8 cellular contexts compared by ENCODE assay signal in the genomic region with DNA sequence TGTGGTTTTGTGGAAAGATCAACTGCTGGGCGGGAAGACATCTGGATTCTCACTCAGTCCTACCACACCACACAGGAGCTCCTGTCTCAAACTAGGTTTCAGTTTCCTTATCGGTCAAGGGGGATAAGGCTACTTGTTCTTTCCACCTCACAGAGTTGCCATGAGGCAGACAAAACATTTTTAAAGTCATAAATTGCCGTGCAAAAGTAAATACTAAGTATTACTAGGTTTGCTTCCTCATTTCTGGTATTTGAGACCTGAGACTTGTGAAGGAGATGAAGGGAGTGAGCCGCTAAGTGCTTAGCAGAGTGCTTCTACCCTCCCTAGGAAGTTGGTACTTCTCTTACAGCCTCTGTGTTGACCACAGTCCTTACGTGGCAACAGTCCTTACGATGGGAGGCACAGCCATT. TPM values are rescaled to one million over a fixed set of nuclear protein-coding genes. Genes with fewer than 3 reads are reported as not detected.
DNase-seq lines count a peak whose midpoint lies in the region; ATAC-seq and TF ChIP-seq lines count a peak whose summit lies in the region.

No MANE protein-coding gene starts in this region.

- no peak for DNase-seq in activated naive CD4-positive, alpha-beta T cell treated with anti-CD3 and anti-CD28 coated beads, Interleukin-2, amount 10 ng/mL, durations not matched to agents 7 days and 5 days
- DNase-seq in activated naive CD4-positive, alpha-beta T cell treated with Interleukin-2 at 50 U/mL for 16 hours, result no peak
- DNase-seq in PC-3 (peak; percentile 1), osteoblast (ENCODE audit: insufficient read length, low spot score, missing footprints) (peak; percentile 71), putamen (ENCODE audit: low spot score) (no peak), anterior cingulate cortex (lab: John Stamatoyannopoulos, UW) (no peak)
- no peak for DNase-seq in effector memory CD8-positive, alpha-beta T cell

- intact Hi-C loops in PC-3 (cut with micrococcal nuclease), result no loop called here

- H4K20me1 ChIP-seq in PC-3 (ENCODE audit: low read length) (no peaks in the 10 kb centered on the region), osteoblast (ENCODE audit: insufficient read depth, low read length) (peaks cover 7% of the 10 kb centered on the region)

- H3K36me3 ChIP-seq in PC-3 (ENCODE audit: low read depth, low read length) (peaks cover 7% of the 10 kb centered on the region), osteoblast (ENCODE audit: insufficient read depth, low read length) (peaks cover 21% of the 10 kb centered on the region)

- no peaks in the 10 kb centered on the region for H3K9me2 ChIP-seq in PC-3 (replicated peaks; ENCODE audit: low read length)

- H3K9ac ChIP-seq in PC-3 (ENCODE audit: low read length), result no peak overlapping the region

- H2AFZ ChIP-seq in PC-3 (ENCODE audit: low read length) (no peak overlapping the region; the same call in 1 of the 2 replicates), osteoblast (ENCODE audit: low read length) (peak overlapping the region; percentile 42)

- H3K27me3 ChIP-seq in PC-3 (ENCODE audit: low read length), result no peaks in the 10 kb centered on the region
- no peaks in the 10 kb centered on the region for H3K27me3 ChIP-seq in osteoblast (ENCODE audit: insufficient read depth, low read length)

- POLR2A ChIA-PET in PC-3 (lab: Charles Lee; ENCODE audit: unreplicated experiment), result no interaction called here

- no peaks in the 10 kb centered on the region for H3K9me3 Mint-ChIP-seq in activated naive CD4-positive, alpha-beta T cell treated with anti-CD3 and anti-CD28 coated beads, Interleukin-2, amount 10 ng/mL, durations not matched to agents 7 days and 5 days
- no peaks in the 10 kb centered on the region for H3K9me3 Mint-ChIP-seq in effector memory CD8-positive, alpha-beta T cell

- H3K27me3 Mint-ChIP-seq in activated naive CD4-positive, alpha-beta T cell treated with anti-CD3 and anti-CD28 coated beads, Interleukin-2, amount 10 ng/mL, durations not matched to agents 7 days and 5 days, result no peaks in the 10 kb centered on the region
- no peaks in the 10 kb centered on the region for H3K27me3 Mint-ChIP-seq in effector memory CD8-positive, alpha-beta T cell

- peaks cover 22% of the 10 kb centered on the region for H3K36me3 Mint-ChIP-seq in activated naive CD4-positive, alpha-beta T cell treated with anti-CD3 and anti-CD28 coated beads, Interleukin-2, amount 10 ng/mL, durations not matched to agents 7 days and 5 days
- H3K36me3 Mint-ChIP-seq in effector memory CD8-positive, alpha-beta T cell (ENCODE audit: insufficient read depth), result peaks cover 59% of the 10 kb centered on the region

- H3F3A ChIP-seq in PC-3 (ENCODE audit: low read length, unreplicated experiment), result no peaks in the 10 kb centered on the region

- H3K27ac Mint-ChIP-seq in activated naive CD4-positive, alpha-beta T cell treated with anti-CD3 and anti-CD28 coated beads, Interleukin-2, amount 10 ng/mL, durations not matched to agents 7 days and 5 days, result peak overlapping the region; percentile 95
- H3K27ac Mint-ChIP-seq in effector memory CD8-positive, alpha-beta T cell, result peak overlapping the region; percentile 98 to 100

- H3K4me2 ChIP-seq in PC-3 (ENCODE audit: low read length) (peak overlapping the region; percentile 96), osteoblast (ENCODE audit: insufficient read depth, low read length) (peak overlapping the region; percentile 87)

- ATAC-seq in HG02885 (IDR thresholded peaks at IDR 0.05; ENCODE audit: poor library complexity, unreplicated experiment) (peak; percentile 32), PC-3 (no peak)
- ATAC-seq in effector memory CD8-positive, alpha-beta T cell (replicated peaks), result no peak

- no peak for TF ChIP-seq CTCF in PC-3 (conservative IDR thresholded peaks at IDR 0.05; ENCODE audit: low read depth, low read length)
- TF ChIP-seq CTCF in osteoblast (IDR thresholded peaks at IDR 0.05; ENCODE audit: extremely low read depth, low read depth, low read length), result no peak

- CTCF ChIA-PET in activated naive CD4-positive, alpha-beta T cell treated with anti-CD3 and anti-CD28 coated beads, Interleukin-2, amount 10 ng/mL, durations not matched to agents 7 days and 5 days (lab: Charles Lee), result interaction anchor here (1.1 to 1.4 kb wide), 3 partner anchors 30 to 57 kb away, joined by 3 to 6 read pairs (median 5); a partner anchor contains a TSS
- CTCF ChIA-PET in PC-3 (lab: Charles Lee), result no interaction called here

- H3K4me3 Mint-ChIP-seq in activated naive CD4-positive, alpha-beta T cell treated with anti-CD3 and anti-CD28 coated beads, Interleukin-2, amount 10 ng/mL, durations not matched to agents 7 days and 5 days, result peak overlapping the region; percentile 89
- H3K4me3 Mint-ChIP-seq in effector memory CD8-positive, alpha-beta T cell, result peak overlapping the region; percentile 92 to 96

- H3K4me1 ChIP-seq in PC-3 (ENCODE audit: insufficient read depth, low read length) (peaks cover 10% of the 10 kb centered on the region), osteoblast (ENCODE audit: insufficient read depth, low read length) (peaks cover 27% of the 10 kb centered on the region)

- peak overlapping the region; percentile 91 for H3K4me3 ChIP-seq in PC-3 (ENCODE audit: low read length)
- peak overlapping the region; percentile 92 for H3K4me3 ChIP-seq in osteoblast (ENCODE audit: insufficient read depth, low read length)

- BruUV-seq in PC-3 (replicated peaks; lab: Mats Ljungman, UMichigan), result no TSS peak

- H3K27ac ChIP-seq in PC-3 (ENCODE audit: low read length), result no peak overlapping the region
- H3K27ac ChIP-seq in osteoblast (ENCODE audit: low read depth, low read length), result peak overlapping the region; percentile 82

- peaks cover 41% of the 10 kb centered on the region for H3K4me1 Mint-ChIP-seq in activated naive CD4-positive, alpha-beta T cell treated with anti-CD3 and anti-CD28 coated beads, Interleukin-2, amount 10 ng/mL, durations not matched to agents 7 days and 5 days
- H3K4me1 Mint-ChIP-seq in effector memory CD8-positive, alpha-beta T cell (ENCODE audit: low read depth in 2 of 2), result peaks cover 22 to 28% of the 10 kb centered on the region in 2 donors

- H3K79me2 ChIP-seq in PC-3 (ENCODE audit: low read length) (peaks cover 23% of the 10 kb centered on the region), osteoblast (ENCODE audit: insufficient read depth, low read length) (peaks cover 16% of the 10 kb centered on the region)

- no peaks in the 10 kb centered on the region for H3K9me3 ChIP-seq in PC-3 (ENCODE audit: low read length)
- no peaks in the 10 kb centered on the region for H3K9me3 ChIP-seq in osteoblast (ENCODE audit: low read depth, low read length)

RNA-seq across cellular contexts. Expression of a gene that starts 1.5 kb away (rescaled TPM):
- total RNA-seq in PC-3 (2014; rRNA removed), result 63.8 and 65.1 TPM in 2 replicates
- total RNA-seq in osteoblast, result 128 and 137 TPM in 2 replicates

RNA-seq across cellular contexts. Expression of a gene that starts 36.0 kb away (rescaled TPM):
- 4.4 and 11.6 TPM in 2 replicates for total RNA-seq in PC-3 (2014; rRNA removed)
- 10.9 and 13.3 TPM in 2 replicates for total RNA-seq in osteoblast

Comparison
In these comparisons a context has a peak if more than half of its experiments do, and no peak if none do; other contexts are left out.
1. DNase-seq: peak in PC-3 (single experiment) and osteoblast (single experiment); none in activated naive CD4-positive, alpha-beta T cell treated with anti-CD3 and anti-CD28 coated beads, Interleukin-2, amount 10 ng/mL, durations not matched to agents 7 days and 5 days (single experiment), activated naive CD4-positive, alpha-beta T cell treated with Interleukin-2 at 50 U/mL for 16 hours (single experiment), effector memory CD8-positive, alpha-beta T cell (0 of 3), putamen (single experiment) and anterior cingulate cortex (0 of 58).